Comparison of ENCODE assay signal across 15 cellular contexts in genomic region chr3:15288331-15288726, GRCh38. TPM values are rescaled to one million over a fixed set of nuclear protein-coding genes. Genes with fewer than 3 reads are reported as not detected.
DNase-seq lines count a peak whose midpoint lies in the region; ATAC-seq, FAIRE-seq and TF ChIP-seq lines count a peak whose summit lies in the region.
"Had no signal": no experiment of that assay in that cellular context is flagged by ENCODE, and none has a peak within 500 bp of the region (broad histone marks: within the 10 kb centered on the region; RNA-seq: fewer than 3 reads in every experiment).

No MANE protein-coding gene starts in this region.

- H3K27ac ChIP-seq in right lobe of liver (peak overlapping the region in 2 of 3 donors; percentile 10 to 54), HepG2 (ENCODE audit: extremely low read length, insufficient read depth, low read length) (no peak overlapping the region), esophagus squamous epithelium (peak overlapping the region; percentile 25 to 73 (median 64)), prostate gland (peak overlapping the region; percentile 14 to 53)
- H3K27ac ChIP-seq: KMS-11 had no signal

- no peaks in the 10 kb centered on the region for H3K79me2 ChIP-seq in HepG2 (ENCODE audit: insufficient read depth, low read length)

- FAIRE-seq in HepG2 (lab: Jason Lieb, UNC): no peak
- FAIRE-seq: GM12891, H1 had no signal

- TF ChIP-seq EP300 in HepG2 (IDR thresholded peaks at IDR 0.05; ENCODE audit: low read depth in 2 of 2, low read length in 2 of 2) (no peak), HepG2 (CRISPR knock-in tag; IDR thresholded peaks at IDR 0.05; ENCODE audit: borderline replicate concordance) (no peak)

- no peaks in the 10 kb centered on the region for H4K20me1 ChIP-seq in HepG2 (ENCODE audit: insufficient read depth, low read length)

- CTCF ChIA-PET in HepG2 (lab: Yijun Ruan, JAX; ENCODE audit: low intra/inter-chr PET ratio, low total read pairs): no interaction called here
- CTCF ChIA-PET in activated naive CD4-positive, alpha-beta T cell treated with anti-CD3 and anti-CD28 coated beads, Interleukin-2, amount 10 ng/mL, durations not matched to agents 7 days and 5 days (lab: Charles Lee): interaction anchor here (1.5 to 4.2 kb wide), 2 partner anchors 20 to 44 kb away, joined by 4 to 23 read pairs; partner anchors contain the start of gene SH3BP5

- H3K4me1 ChIP-seq in right lobe of liver: peaks cover 0 to 24% (median 2%) of the 10 kb centered on the region in 4 donors
- no peaks in the 10 kb centered on the region for H3K4me1 ChIP-seq in HepG2 (ENCODE audit: insufficient read depth, low read length)
- peaks cover 16 to 65% (median 28%) of the 10 kb centered on the region in 3 donors for H3K4me1 ChIP-seq in esophagus squamous epithelium
- H3K4me1 ChIP-seq in prostate gland (replicated peaks): no peaks in the 10 kb centered on the region

- H3K4me3 ChIP-seq in right lobe of liver: no peak overlapping the region
- H3K4me3 ChIP-seq in HepG2 (replicated peaks in 1 of 3; ENCODE audit: insufficient read depth in 1 of 3, low read depth in 2 of 3, low read length in 3 of 3): no peak overlapping the region
- no peak overlapping the region for H3K4me3 ChIP-seq in esophagus squamous epithelium
- H3K4me3 ChIP-seq in prostate gland: no peak overlapping the region

- H3K4me2 ChIP-seq in HepG2 (ENCODE audit: low read depth, low read length): no peak overlapping the region
- H3K4me2 ChIP-seq: KMS-11 had no signal

- POLR2A ChIA-PET in HepG2 (lab: Yijun Ruan, JAX): no interaction called here

- H2AFZ ChIP-seq in HepG2 (ENCODE audit: low read length): no peak overlapping the region

- ATAC-seq in right lobe of liver (no peak), HepG2 (no peak), HG02840 (IDR thresholded peaks at IDR 0.05; ENCODE audit: low FRiP score, unreplicated experiment) (no peak)
- ATAC-seq: activated CD8-positive, alpha-beta T cell treated with anti-CD3 and anti-CD28 coated beads, Interleukin-2, amount 10 ng/mL, durations not matched to agents 7 days and 5 days had no signal

- H3K36me3 ChIP-seq in right lobe of liver: no peaks in the 10 kb centered on the region
- H3K36me3 ChIP-seq in HepG2 (replicated peaks in 1 of 2; ENCODE audit: control insufficient read depth in 1 of 2, insufficient read depth in 2 of 2, low read length in 2 of 2): no peaks in the 10 kb centered on the region
- no peaks in the 10 kb centered on the region for H3K36me3 ChIP-seq in esophagus squamous epithelium
- H3K36me3 ChIP-seq in prostate gland: no peaks in the 10 kb centered on the region

- BruUV-seq in HepG2 (replicated peaks; lab: Mats Ljungman, UMichigan): no TSS peak

- intact Hi-C loops in right lobe of liver (cut with DNase I) (no loop called here), HepG2 (cut with micrococcal nuclease; ENCODE audit: unreplicated experiment) (no loop called here), esophagus squamous epithelium (cut with DNase I) (no loop called here), prostate gland (cut with DNase I) (no loop called here)

- H3K9ac ChIP-seq in HepG2 (ENCODE audit: insufficient read depth, low read depth, low read length): no peak overlapping the region
- H3K9ac ChIP-seq: KMS-11 had no signal

- peaks cover 69% of the 10 kb centered on the region for H3K36me3 Mint-ChIP-seq in activated naive CD4-positive, alpha-beta T cell treated with anti-CD3 and anti-CD28 coated beads, Interleukin-2, amount 10 ng/mL, durations not matched to agents 7 days and 5 days

- TF ChIP-seq POLR2A in right lobe of liver (IDR thresholded peaks at IDR 0.05) (no peak), HepG2 (IDR thresholded peaks at IDR 0.05; ENCODE audit: insufficient read depth in 1 of 2, low read depth in 2 of 2, low read length in 2 of 2) (no peak), esophagus squamous epithelium (IDR thresholded peaks at IDR 0.05) (no peak), prostate gland (IDR thresholded peaks at IDR 0.05) (no peak)

- in situ Hi-C loops in HepG2 (cut with HindIII; ENCODE audit: extremely low pct_ligation_motif_present, low pct_unique_long_range_greater_than_20kb): no loop called here

- TF ChIP-seq RAD21 in HepG2 (CRISPR knock-in tag; IDR thresholded peaks at IDR 0.05): no peak

- no peak overlapping the region for H3K4me3 Mint-ChIP-seq in activated naive CD4-positive, alpha-beta T cell treated with anti-CD3 and anti-CD28 coated beads, Interleukin-2, amount 10 ng/mL, durations not matched to agents 7 days and 5 days
- H3K4me3 Mint-ChIP-seq: activated CD8-positive, alpha-beta T cell treated with anti-CD3 and anti-CD28 coated beads, Interleukin-2, amount 10 ng/mL, durations not matched to agents 7 days and 5 days had no signal

- H3K27me3 ChIP-seq in right lobe of liver (no peaks in the 10 kb centered on the region), HepG2 (ENCODE audit: control insufficient read depth in 1 of 2, insufficient read depth in 2 of 2, low read length in 2 of 2) (no peaks in the 10 kb centered on the region), esophagus squamous epithelium (no peaks in the 10 kb centered on the region), prostate gland (replicated peaks; ENCODE audit: insufficient read depth) (no peaks in the 10 kb centered on the region)

- TF ChIP-seq CTCF in right lobe of liver (IDR thresholded peaks at IDR 0.05) (no peak), HepG2 (CRISPR knock-in tag; IDR thresholded peaks at IDR 0.05) (no peak), esophagus squamous epithelium (IDR thresholded peaks at IDR 0.05) (no peak), prostate gland (IDR thresholded peaks at IDR 0.05) (no peak)

- peaks cover 70% of the 10 kb centered on the region for H3K4me1 Mint-ChIP-seq in activated naive CD4-positive, alpha-beta T cell treated with anti-CD3 and anti-CD28 coated beads, Interleukin-2, amount 10 ng/mL, durations not matched to agents 7 days and 5 days

- 88% methylated on average over 7 of the region's 9 CpGs for WGBS in right lobe of liver (ENCODE audit: insufficient coverage, low coverage, low lambda C conversion rate, missing lambda C conversion rate)
- WGBS in HepG2 (ENCODE audit: low lambda C conversion rate): 76% methylated on average over 9 of the region's 9 CpGs
- WGBS in esophagus squamous epithelium, 2 donors: 93% methylated on average over 8 to 9 of the region's 9 CpGs
- WGBS in prostate gland: 97% methylated on average over 9 of the region's 9 CpGs

- H3K9me3 ChIP-seq in right lobe of liver (peaks cover 0 to 2% (median 0%) of the 10 kb centered on the region in 4 donors), HepG2 (ENCODE audit: low read length) (no peaks in the 10 kb centered on the region), esophagus squamous epithelium (no peaks in the 10 kb centered on the region), prostate gland (no peaks in the 10 kb centered on the region)

- DNase-seq in right lobe of liver (no peak), HepG2 (ENCODE audit: low spot score) (no peak), esophagus squamous epithelium (lab: John Stamatoyannopoulos, UW) (no peak), prostate gland (ENCODE audit: low spot score) (no peak), SHP77 (lab: John Stamatoyannopoulos, UW) (no peak), AML-193 (lab: John Stamatoyannopoulos, UW) (no peak)
- no peak for DNase-seq in activated naive CD4-positive, alpha-beta T cell treated with anti-CD3 and anti-CD28 coated beads, Interleukin-2, amount 10 ng/mL, durations not matched to agents 7 days and 5 days
- DNase-seq: activated CD8-positive, alpha-beta T cell treated with anti-CD3 and anti-CD28 coated beads, Interleukin-2, amount 10 ng/mL, durations not matched to agents 7 days and 5 days; amniotic stem cell; Calu3; NCI-H1105 treated with DMSO at 0.1 percent for 48 hours had no signal

- H3K27me3 Mint-ChIP-seq in activated naive CD4-positive, alpha-beta T cell treated with anti-CD3 and anti-CD28 coated beads, Interleukin-2, amount 10 ng/mL, durations not matched to agents 7 days and 5 days: no peaks in the 10 kb centered on the region

- peaks cover 2% of the 10 kb centered on the region for H3K9me3 Mint-ChIP-seq in activated naive CD4-positive, alpha-beta T cell treated with anti-CD3 and anti-CD28 coated beads, Interleukin-2, amount 10 ng/mL, durations not matched to agents 7 days and 5 days

- H3K27ac Mint-ChIP-seq in activated naive CD4-positive, alpha-beta T cell treated with anti-CD3 and anti-CD28 coated beads, Interleukin-2, amount 10 ng/mL, durations not matched to agents 7 days and 5 days: no peak overlapping the region
- H3K27ac Mint-ChIP-seq: activated CD8-positive, alpha-beta T cell treated with anti-CD3 and anti-CD28 coated beads, Interleukin-2, amount 10 ng/mL, durations not matched to agents 7 days and 5 days had no signal

TF ChIP-seq in HepG2, 621 proteins besides CTCF, POLR2A, EP300 and RAD21 (continues in another document):
- TF ChIP-seq CC2D1A (CRISPR knock-in tag; IDR thresholded peaks at IDR 0.05) (no peak), AHR (CRISPR knock-in tag; IDR thresholded peaks at IDR 0.05) (no peak)

RNA-seq across cellular contexts. Expression of gene SH3BP5, which starts 44.1 kb away (rescaled TPM):
- total RNA-seq in right lobe of liver (10 to 100 TPM in 4 of 6 experiments, 1 to 10 TPM in 2; 8.9 to 19.2 (median 13.8) TPM), HepG2 (2016; rRNA removed; fragmentation: Illumina TruSeq; extraction: Trizol) (0.09 TPM in 1 of 2 replicates, not detected in the other), esophagus squamous epithelium (10 to 100 TPM in 3 of 4 donors, 1 to 10 TPM in 1; 8.5 to 33.8 (median 18.0) TPM), prostate gland (10 to 100 TPM; 13.3 to 71.6 TPM)
- not detected in 2 replicates for total RNA-seq in HepG2 (2016; cell fraction: cytosol; rRNA removed; fragmentation: Illumina TruSeq; extraction: Trizol; ENCODE audit: low read depth)
- 0.06 TPM in 1 of 2 replicates, not detected in the other for total RNA-seq in HepG2 (2016; cell fraction: insoluble cytoplasmic fraction; rRNA removed; fragmentation: Illumina TruSeq; extraction: Trizol)
- not detected in 2 replicates for total RNA-seq in HepG2 (2016; cell fraction: membrane; rRNA removed; fragmentation: Illumina TruSeq; extraction: Trizol)
- not detected in 2 replicates for total RNA-seq in HepG2 (2016; cell fraction: nucleus; rRNA removed; fragmentation: Illumina TruSeq; extraction: Trizol)
- 0.09 and 0.16 TPM in 2 replicates for polyA plus RNA-seq in HepG2 (2011; rRNA removed)
- 0.05 and 0.09 TPM in 2 replicates for polyA plus RNA-seq in HepG2 (2011; cell fraction: cytosol; rRNA removed)
- 0.26 TPM in 1 of 2 replicates, not detected in the other for polyA plus RNA-seq in HepG2 (2011; cell fraction: nucleus; rRNA removed)
- polyA plus RNA-seq in HepG2 (2012): 0.11 TPM in 1 of 2 replicates, not detected in the other
- not detected in 2 replicates for polyA plus RNA-seq in HepG2 (2016; cell fraction: cytosol; fragmentation: Illumina TruSeq; extraction: Trizol; ENCODE audit: low read depth)
- 0.25 TPM in 1 of 2 replicates, not detected in the other for polyA plus RNA-seq in HepG2 (2016; cell fraction: insoluble cytoplasmic fraction; fragmentation: Illumina TruSeq; extraction: Trizol; ENCODE audit: low read depth)
- polyA plus RNA-seq in HepG2 (2016; cell fraction: membrane; fragmentation: Illumina TruSeq; extraction: Trizol; ENCODE audit: low read depth): not detected in 2 replicates
- not detected in 2 replicates for polyA plus RNA-seq in HepG2 (2016; cell fraction: nucleus; fragmentation: Illumina TruSeq; extraction: Trizol; ENCODE audit: insufficient read depth, low read depth)
- 0.18 and 30.8 TPM in 2 replicates for polyA minus RNA-seq in HepG2 (2011; rRNA and poly(A)+ RNA removed; ENCODE audit: low replicate concordance)
- not detected in 2 replicates for polyA minus RNA-seq in HepG2 (2011; cell fraction: cytosol; rRNA and poly(A)+ RNA removed)
- 0.52 TPM in 1 of 2 replicates, not detected in the other for polyA minus RNA-seq in HepG2 (2011; cell fraction: nucleus; rRNA and poly(A)+ RNA removed)

Comparison
In these comparisons a context has a peak if more than half of its experiments do, and no peak if none do; other contexts are left out.
1. RNA of gene SH3BP5, which starts 44.1 kb away (total RNA-seq): 13.3 to 71.6 TPM in prostate gland, 8.5 to 33.8 TPM in esophagus squamous epithelium and 8.9 to 19.2 TPM in right lobe of liver; 0.06 to 0.09 TPM in HepG2; every median in the first group is over 4 times any median in the second.